In genomic region chrX:38233891-38234807, GRCh38 we compare ENCODE assay signal across 13 cellular contexts. TPM values are rescaled to one million over a fixed set of nuclear protein-coding genes. Genes with fewer than 3 reads are reported as not detected.
DNase-seq lines count a peak whose midpoint lies in the region; ATAC-seq, FAIRE-seq and TF ChIP-seq lines count a peak whose summit lies in the region.
"Had no signal": no experiment of that assay in that cellular context is flagged by ENCODE, and none has a peak within 500 bp of the region (broad histone marks: within the 10 kb centered on the region; RNA-seq: fewer than 3 reads in every experiment).

No MANE protein-coding gene starts in this region.

- H3K4me1 ChIP-seq in muscle layer of duodenum (ENCODE audit: control insufficient read depth in 1 of 2, insufficient read depth in 2 of 2, low read length in 2 of 2) = peaks cover 0 to 8% of the 10 kb centered on the region in 2 donors
- H3K4me1 ChIP-seq: pancreas had no signal

- FAIRE-seq in RCC 7860 (lab: Jason Lieb, UNC) = peak; percentile 71
- FAIRE-seq: pancreas, TTC549 had no signal

- H3K4me3 ChIP-seq in fibroblast of mammary gland (ENCODE audit: control insufficient read depth, low read depth, low read length) (no peak overlapping the region), muscle layer of duodenum (ENCODE audit: low read depth in 1 of 2, low read length in 2 of 2) (no peak overlapping the region), H7 (ENCODE audit: insufficient read depth, low read depth, low read length) (no peak overlapping the region)
- H3K4me3 ChIP-seq: BLaER1 treated with 17β-estradiol and CSF1 and Interleukin-3, amounts not matched to agents 10 nM and 100 nM; pancreas had no signal

- ATAC-seq in HG02571 (IDR thresholded peaks at IDR 0.05; ENCODE audit: unreplicated experiment) = no peak

- H3K36me3 ChIP-seq in muscle layer of duodenum (ENCODE audit: control insufficient read depth in 1 of 2, insufficient read depth in 2 of 2, low read length in 2 of 2) (no peaks in the 10 kb centered on the region), H7 (replicated peaks; ENCODE audit: control insufficient read depth, insufficient read depth, low read length) (no peaks in the 10 kb centered on the region)
- H3K36me3 ChIP-seq: BLaER1 treated with 17β-estradiol and CSF1 and Interleukin-3, amounts not matched to agents 10 nM and 100 nM; pancreas had no signal

- peak overlapping the region; percentile 49 for H3K27ac ChIP-seq in muscle layer of duodenum (ENCODE audit: low read length)
- H3K27ac ChIP-seq: BLaER1 treated with 17β-estradiol and CSF1 and Interleukin-3, amounts not matched to agents 10 nM and 100 nM; pancreas had no signal

- H3K27me3 ChIP-seq in muscle layer of duodenum (ENCODE audit: low read depth, low read length) (no peaks in the 10 kb centered on the region), H7 (ENCODE audit: control insufficient read depth, insufficient read depth, low read length) (no peaks in the 10 kb centered on the region)
- H3K27me3 ChIP-seq: BLaER1 treated with 17β-estradiol and CSF1 and Interleukin-3, amounts not matched to agents 10 nM and 100 nM; pancreas had no signal

- DNase-seq in AG08396 (ENCODE audit: low spot score) = peak; percentile 53
- peak; percentile 51 for DNase-seq in RCC 7860 (ENCODE audit: low spot score)
- peak; percentile 96 for DNase-seq in fibroblast of mammary gland (ENCODE audit: low read depth)
- no peak for DNase-seq in NK-92 (lab: John Stamatoyannopoulos, UW; ENCODE audit: unreplicated experiment)
- no peak for DNase-seq in H7
- DNase-seq in activated naive CD4-positive, alpha-beta T cell treated with anti-CD3 and anti-CD28 coated beads, Interleukin-2, amount 50 U/mL, for 16 hours = no peak
- DNase-seq: activated gamma-delta T cell; pancreas; stimulated activated CD8-positive, alpha-beta memory T cell treated with anti-CD3 and anti-CD28 coated beads, Interleukin-4, amount 100 ng/mL, for 48 hours had no signal

- no peak for TF ChIP-seq CTCF in fibroblast of mammary gland (conservative IDR thresholded peaks at IDR 0.05; ENCODE audit: control insufficient read depth, insufficient read depth, low read depth, low read length)

- no peaks in the 10 kb centered on the region for H3K9me3 ChIP-seq in muscle layer of duodenum (ENCODE audit: control insufficient read depth in 1 of 2, low read length in 2 of 2)
- H3K9me3 ChIP-seq: BLaER1 treated with 17β-estradiol and CSF1 and Interleukin-3, amounts not matched to agents 10 nM and 100 nM; pancreas had no signal

RNA-seq across cellular contexts. Expression of gene SRPX, which starts 13.5 kb away (rescaled TPM):
- total RNA-seq in H7 (2014; rRNA removed; shearing (Covaris generic)) = 8.0 and 9.9 TPM in 2 replicates

Comparison
In these comparisons a context has a peak if more than half of its experiments do, and no peak if none do; other contexts are left out.
1. DNase-seq: peak in AG08396 (single experiment), RCC 7860 (single experiment) and fibroblast of mammary gland (single experiment); none in NK-92 (single experiment), H7 (single experiment) and activated naive CD4-positive, alpha-beta T cell treated with anti-CD3 and anti-CD28 coated beads, Interleukin-2, amount 50 U/mL, for 16 hours (single experiment).